ENCODE assay signal across 1 cellular context in genomic region chr2:232300894-232301387, GRCh38.
TF ChIP-seq lines count a peak whose summit lies in the region.

No MANE protein-coding gene starts in this region.

TF ChIP-seq in HepG2, 621 proteins besides CTCF, POLR2A, EP300 and RAD21 (continued from another document and continues in another):
- TF ChIP-seq SP140L (CRISPR knock-in tag; IDR thresholded peaks at IDR 0.05; ENCODE audit: borderline replicate concordance), result no peak
- no peak for TF ChIP-seq ZNF549 (CRISPR knock-in tag; IDR thresholded peaks at IDR 0.05)
- TF ChIP-seq ELF4 (CRISPR knock-in tag; IDR thresholded peaks at IDR 0.05; ENCODE audit: borderline replicate concordance), result no peak
- no peak for TF ChIP-seq MNT (IDR thresholded peaks at IDR 0.05)
- TF ChIP-seq SMC3 (IDR thresholded peaks at IDR 0.05; ENCODE audit: low read length), result no peak; the same call in 1 of the 2 replicates
- no peak for TF ChIP-seq U2AF1 (optimal IDR thresholded peaks at IDR 0.05; ENCODE audit: low read depth, low read length)
- no peak for TF ChIP-seq ZNF484 (CRISPR knock-in tag; IDR thresholded peaks at IDR 0.05; ENCODE audit: borderline replicate concordance, low read depth)
- no peak for TF ChIP-seq GABPA (IDR thresholded peaks at IDR 0.05; ENCODE audit: low read depth, low read length)
- no peak for TF ChIP-seq GABPA (CRISPR knock-in tag; IDR thresholded peaks at IDR 0.05; ENCODE audit: low read depth)
- TF ChIP-seq ZNF891 (CRISPR knock-in tag; IDR thresholded peaks at IDR 0.05), result no peak
- TF ChIP-seq ARID4A (CRISPR knock-in tag; IDR thresholded peaks at IDR 0.05; ENCODE audit: borderline replicate concordance), result no peak
- no peak for TF ChIP-seq ZBTB46 (CRISPR knock-in tag; IDR thresholded peaks at IDR 0.05; ENCODE audit: borderline replicate concordance)
- TF ChIP-seq HMGXB3 (CRISPR knock-in tag; IDR thresholded peaks at IDR 0.05; ENCODE audit: borderline replicate concordance), result peak; percentile 21; the same call in 1 of the 2 replicates
- no peak for TF ChIP-seq ZHX1 (CRISPR knock-in tag; IDR thresholded peaks at IDR 0.05; ENCODE audit: low read depth)
- TF ChIP-seq MAZ (IDR thresholded peaks at IDR 0.05; ENCODE audit: borderline replicate concordance, low read depth, low read length), result no peak
- no peak for TF ChIP-seq MAZ (CRISPR knock-in tag; IDR thresholded peaks at IDR 0.05; ENCODE audit: low read depth)
- no peak for TF ChIP-seq ARNT (IDR thresholded peaks at IDR 0.05)
- TF ChIP-seq CREB3 (CRISPR knock-in tag; IDR thresholded peaks at IDR 0.05), result no peak
- peak; percentile 78 for TF ChIP-seq FOXO1 (CRISPR knock-in tag; IDR thresholded peaks at IDR 0.05)
- TF ChIP-seq BHLHE40 (IDR thresholded peaks at IDR 0.05; ENCODE audit: low read length), result no peak; the same call in 1 of the 2 replicates
- TF ChIP-seq NFE2 (CRISPR knock-in tag; IDR thresholded peaks at IDR 0.05), result no peak
- no peak for TF ChIP-seq IRX3 (CRISPR knock-in tag; IDR thresholded peaks at IDR 0.05; ENCODE audit: borderline replicate concordance, low read depth)
- TF ChIP-seq NR1H2 (CRISPR knock-in tag; IDR thresholded peaks at IDR 0.05; ENCODE audit: borderline replicate concordance, low read depth), result no peak
- TF ChIP-seq THRA (CRISPR knock-in tag; IDR thresholded peaks at IDR 0.05; ENCODE audit: borderline replicate concordance), result 0 out of 2 replicates have a peak, but pooled peaks have one; percentile 22
- no peak for TF ChIP-seq ZNF710 (CRISPR knock-in tag; IDR thresholded peaks at IDR 0.05; ENCODE audit: borderline replicate concordance)
- no peak for TF ChIP-seq HDAC6 (IDR thresholded peaks at IDR 0.05; ENCODE audit: low read depth, low read length)
- TF ChIP-seq SOX13 (IDR thresholded peaks at IDR 0.05), result peak; percentile 69; the same call in 1 of the 2 replicates
- peak in 1 of 2 experiments; percentile 97; a peak in 2 of 4 replicates for TF ChIP-seq SOX13 (CRISPR knock-in tag; conservative IDR thresholded peaks at IDR 0.05 in 1 of 2, IDR thresholded peaks at IDR 0.05 in 1 of 2)
- no peak for TF ChIP-seq NFKBIZ (CRISPR knock-in tag; IDR thresholded peaks at IDR 0.05)
- TF ChIP-seq MXD4 (CRISPR knock-in tag; IDR thresholded peaks at IDR 0.05), result no peak
- no peak for TF ChIP-seq ZBTB42 (CRISPR knock-in tag; IDR thresholded peaks at IDR 0.05)
- no peak for TF ChIP-seq ZNF33A (CRISPR knock-in tag; IDR thresholded peaks at IDR 0.05; ENCODE audit: borderline replicate concordance)
- TF ChIP-seq HDAC2 (CRISPR knock-in tag; IDR thresholded peaks at IDR 0.05), result peak; percentile 56; the same call in 1 of the 2 replicates
- peak; percentile 79; the same call in 1 of the 2 replicates for TF ChIP-seq ZNF503 (CRISPR knock-in tag; IDR thresholded peaks at IDR 0.05)
